Comparison of ENCODE assay signal across 26 cellular contexts in genomic region chr5:149047462-149047861, GRCh38. TPM values are rescaled to one million over a fixed set of nuclear protein-coding genes. Genes with fewer than 3 reads are reported as not detected.
"Had no signal": no experiment of that assay in that cellular context is flagged by ENCODE, and none has a peak within 500 bp of the region (broad histone marks: within the 10 kb centered on the region; RNA-seq: fewer than 3 reads in every experiment).

No MANE protein-coding gene starts in this region.

- H3K27ac ChIP-seq: brain microvascular endothelial cell, colonic mucosa had no signal

- H3K27me3 ChIP-seq: brain microvascular endothelial cell, colonic mucosa had no signal

- DNase-seq: activated CD4-positive, alpha-beta memory T cell treated with anti-CD3 and anti-CD28 coated beads for 36 hours; activated CD4-positive, alpha-beta T cell treated with anti-CD3 and anti-CD28 coated beads for 36 hours; activated CD4-positive, alpha-beta T cell treated with anti-CD3 and anti-CD28 coated beads, Interleukin-2, amount 10 ng/mL, durations not matched to agents 24 days and 14 days; activated CD4-positive, CD25-positive, alpha-beta regulatory T cell; activated CD4-positive, CD25-positive, alpha-beta regulatory T cell treated with anti-CD3 and anti-CD28 coated beads, Interleukin-2, amount 50 U/mL, for 72 hours; activated CD8-positive, alpha-beta memory T cell treated with anti-CD3 and anti-CD28 coated beads, Interleukin-2, amount 10 ng/mL, durations not matched to agents 7 days and 5 days; activated CD8-positive, alpha-beta memory T cell treated with anti-CD3 and anti-CD28 coated beads, Interleukin-2, amount 50 U/mL, for 4 hours; activated CD8-positive, alpha-beta T cell treated with anti-CD3 and anti-CD28 coated beads, Interleukin-2, amount 10 ng/mL, durations not matched to agents 7 days and 5 days; activated effector memory CD4-positive, alpha-beta T cell treated with anti-CD3 and anti-CD28 coated beads, Interleukin-2, amount 50 U/mL, for 16 hours; activated naive CD4-positive, alpha-beta T cell treated with anti-CD3 and anti-CD28 coated beads, Interleukin-2, amount 10 ng/mL, durations not matched to agents 7 days and 5 days; activated naive CD8-positive, alpha-beta T cell treated with anti-CD3 and anti-CD28 coated beads, Interleukin-2, amount 10 ng/mL, durations not matched to agents 7 days and 5 days; activated T-cell treated with anti-CD3 and anti-CD28 coated beads, Interleukin-2, amount 50 U/mL, for 1 hour; activated T-cell treated with anti-CD3 and anti-CD28 coated beads, Interleukin-2, amount 50 U/mL, for 48 hours; anterior cingulate cortex; brain microvascular endothelial cell; colonic mucosa; effector memory CD4-positive, alpha-beta T cell; endodermal cell; foreskin fibroblast; T-helper 2 cell had no signal

- ATAC-seq: activated CD4-positive, alpha-beta T cell treated with anti-CD3 and anti-CD28 coated beads for 36 hours; activated CD8-positive, alpha-beta memory T cell treated with anti-CD3 and anti-CD28 coated beads, Interleukin-2, amount 10 ng/mL, durations not matched to agents 7 days and 5 days; activated CD8-positive, alpha-beta T cell treated with anti-CD3 and anti-CD28 coated beads, Interleukin-2, amount 10 ng/mL, durations not matched to agents 7 days and 5 days; activated naive CD4-positive, alpha-beta T cell treated with anti-CD3 and anti-CD28 coated beads, Interleukin-2, amount 50 U/mL, for 72 hours; esophagus mucosa had no signal

- H3K36me3 ChIP-seq: brain microvascular endothelial cell, colonic mucosa had no signal

- H3K4me3 ChIP-seq: colonic mucosa had no signal

- H3K9me3 ChIP-seq: colonic mucosa had no signal

- H3K4me1 ChIP-seq: colonic mucosa had no signal

RNA-seq across cellular contexts. Expression of gene SH3TC2, which starts 15.4 kb away (rescaled TPM):
- total RNA-seq: activated CD4-positive, alpha-beta memory T cell treated with anti-CD3 and anti-CD28 coated beads for 36 hours; activated CD4-positive, alpha-beta T cell treated with anti-CD3 and anti-CD28 coated beads for 36 hours; activated CD4-positive, alpha-beta T cell treated with anti-CD3 and anti-CD28 coated beads, Interleukin-2, amount 10 ng/mL, durations not matched to agents 24 days and 14 days; activated CD8-positive, alpha-beta memory T cell treated with anti-CD3 and anti-CD28 coated beads for 36 hours; activated CD8-positive, alpha-beta memory T cell treated with anti-CD3 and anti-CD28 coated beads, Interleukin-2, amount 10 ng/mL, durations not matched to agents 7 days and 5 days; activated CD8-positive, alpha-beta T cell treated with anti-CD3 and anti-CD28 coated beads, Interleukin-2, amount 10 ng/mL, durations not matched to agents 7 days and 5 days; activated naive CD4-positive, alpha-beta T cell treated with anti-CD3 and anti-CD28 coated beads, Interleukin-2, amount 50 U/mL, for 72 hours; activated naive CD8-positive, alpha-beta T cell treated with anti-CD3 and anti-CD28 coated beads, Interleukin-2, amount 10 ng/mL, durations not matched to agents 7 days and 5 days; activated T-helper 1 cell treated with anti-CD3 and anti-CD28 coated beads, Interleukin-12 subunit alpha, Interleukin-12 subunit beta, Interleukin-2, Interleukin-4 antibody, amounts not matched to agents 30 ng/mL and 10 ng/mL and 1 ng/mL, durations not matched to agents 14 hours and 24 hours and 36 hours; activated T-helper 2 cell treated with anti-CD3 and anti-CD28 coated beads, Interferon-gamma antibody, Interleukin-2, Interleukin-4, amounts not matched to agents 10 μg/mL and 5 μg/mL and 100 μg/mL, durations not matched to agents 14 hours and 24 hours and 36 hours; T-helper 1 cell treated with Interleukin-12 subunit alpha and Interleukin-12 subunit beta and Interleukin-4 antibody, amounts not matched to agents 30 ng/mL and 1 ng/mL, for 36 hours had no signal
